14 cellular contexts compared by ENCODE assay signal in the genomic region with DNA sequence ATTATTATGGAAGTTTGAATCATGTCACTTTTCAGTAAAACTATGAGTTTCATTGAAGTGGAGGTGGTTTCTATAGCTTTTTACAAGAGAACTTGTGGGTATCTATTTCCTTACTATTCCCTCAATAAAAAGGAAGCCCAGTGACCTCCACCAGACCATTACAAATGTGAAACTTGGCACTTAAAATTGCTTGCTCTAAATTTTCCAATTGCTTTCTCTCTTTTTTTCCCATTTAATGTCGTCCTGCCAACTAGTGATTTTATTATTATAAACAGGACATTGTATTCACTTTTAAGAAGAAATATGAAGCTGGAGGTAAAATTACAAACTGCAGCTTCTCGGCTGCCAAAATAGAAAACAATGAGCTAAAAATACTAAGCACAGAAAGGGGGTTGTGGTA.
"Had no signal": no experiment of that assay in that cellular context is flagged by ENCODE, and none has a peak within 500 bp of the region (broad histone marks: within the 10 kb centered on the region; RNA-seq: fewer than 3 reads in every experiment).

No MANE protein-coding gene starts in this region.

- DNase-seq: activated CD4-positive, alpha-beta T cell treated with anti-CD3 and anti-CD28 coated beads, Interleukin-2, amount 50 U/mL, for 1 hour; activated CD8-positive, alpha-beta memory T cell treated with anti-CD3 and anti-CD28 coated beads for 24 hours; activated naive CD4-positive, alpha-beta T cell; esophagus squamous epithelium; heart right ventricle; lower lobe of right lung; naive B cell; uterus had no signal

- ATAC-seq: activated CD4-positive, CD25-positive, alpha-beta regulatory T cell treated with anti-CD3 and anti-CD28 coated beads, Interleukin-2, amount 50 U/mL, for 24 hours; foreskin keratinocyte; lower lobe of right lung; stimulated activated memory B cell treated with anti-CD40 and anti-IgM and Interleukin-4, amounts not matched to agents 10 μg/mL and 1 μg/mL and 100 μg/mL, for 72 hours had no signal

- H3K9ac ChIP-seq: neural progenitor cell had no signal

- H3K27ac ChIP-seq: foreskin keratinocyte, lower lobe of right lung, neural progenitor cell, tibial nerve had no signal

- H3K4me2 ChIP-seq: neural progenitor cell had no signal

- FAIRE-seq: colon had no signal

- H3K4me1 ChIP-seq: foreskin keratinocyte, lower lobe of right lung, neural progenitor cell, uterus had no signal

- H3K36me3 ChIP-seq: neural progenitor cell, uterus had no signal

- H3K4me3 ChIP-seq: esophagus squamous epithelium, heart right ventricle, lower lobe of right lung, neural progenitor cell, tibial nerve, uterus had no signal

- H2AFZ ChIP-seq: neural progenitor cell had no signal

- H3K27me3 ChIP-seq: esophagus squamous epithelium, foreskin keratinocyte, heart right ventricle, neural progenitor cell, tibial nerve, uterus had no signal

- H3K9me3 ChIP-seq: esophagus squamous epithelium, lower lobe of right lung, uterus had no signal
